In genomic region chr5:159209438-159210305, GRCh38 we compare ENCODE assay signal across 8 cellular contexts. TPM values are rescaled to one million over a fixed set of nuclear protein-coding genes. Genes with fewer than 3 reads are reported as not detected.
A peak's percentile ranks its signal among the peaks of the same experiment; 100 is the strongest.
DNase-seq lines count a peak whose midpoint lies in the region; ATAC-seq, FAIRE-seq and TF ChIP-seq lines count a peak whose summit lies in the region.

TSS of gene RNF145 (minus strand) at chr5:159209553. CDS start at chr5:159203617, 5,936 bp downstream.

- peak; percentile 71 for TF ChIP-seq POLR2A in endothelial cell of umbilical vein (IDR thresholded peaks at IDR 0.05; ENCODE audit: low read depth, low read length)

- H4K20me1 ChIP-seq in endothelial cell of umbilical vein (replicated peaks; ENCODE audit: control insufficient read depth, extremely low read depth, insufficient read depth, low read length), result peaks cover 3% of the 10 kb centered on the region

- no peaks in the 10 kb centered on the region for H3K27me3 ChIP-seq in endothelial cell of umbilical vein (ENCODE audit: control insufficient read depth in 2 of 2, insufficient read depth in 2 of 2, low read length in 2 of 2)
- H3K27me3 ChIP-seq in mononuclear cell (ENCODE audit: insufficient read depth, low read length), result no peaks in the 10 kb centered on the region

- H3K36me3 ChIP-seq in endothelial cell of umbilical vein (ENCODE audit: control insufficient read depth in 2 of 2, extremely low read depth in 1 of 2, insufficient read depth in 2 of 2, low read length in 2 of 2), result no peaks in the 10 kb centered on the region

- POLR2A ChIA-PET in endothelial cell of umbilical vein (lab: Charles Lee), result no interaction called here

- H3K4me2 ChIP-seq in endothelial cell of umbilical vein (ENCODE audit: insufficient read depth, low read length), result peak within 1 kb of the TSS; percentile 81

- ATAC-seq in GM19468 (IDR thresholded peaks at IDR 0.05; ENCODE audit: extremely low read depth, unreplicated experiment), result peak; percentile 75

- peak within 1 kb of the TSS; percentile 73 for H3K27ac ChIP-seq in endothelial cell of umbilical vein (ENCODE audit: insufficient read depth, low read depth, low read length)

- dilution Hi-C loops in endothelial cell of umbilical vein (cut with MboI; ENCODE audit: extremely low pct_ligation_motif_present, low sequenced_read_pairs), result no loop called here

- H3K9ac ChIP-seq in endothelial cell of umbilical vein (replicated peaks; ENCODE audit: extremely low read depth, insufficient read depth, low read length), result peak within 1 kb of the TSS; percentile 90

- intact Hi-C loops in endothelial cell of umbilical vein (cut with micrococcal nuclease), result loop anchor here (10.0 kb wide), 1 partner anchor 1185 kb away; no protein-coding TSS in a partner anchor

- no TSS peak for BruUV-seq in endothelial cell of umbilical vein (replicated peaks; lab: Mats Ljungman, UMichigan)

- peaks cover 43% of the 10 kb centered on the region for H3K79me2 ChIP-seq in endothelial cell of umbilical vein (ENCODE audit: control insufficient read depth, insufficient read depth, low read length)

- DNase-seq in COLO668 (lab: John Stamatoyannopoulos, UW; ENCODE audit: unreplicated experiment) (peak; percentile 85), HS-27A (ENCODE audit: low read depth) (peak; percentile 31), NOMO-1 treated with dmso at 0.1 percent for 144 hours (lab: John Stamatoyannopoulos, UW; ENCODE audit: unreplicated experiment) (peak; percentile 67), endothelial cell of umbilical vein (ENCODE audit: low read depth, low spot score) (peak; percentile 80)
- DNase-seq in activated CD8-positive, alpha-beta memory T cell treated with anti-CD3 and anti-CD28 coated beads, Interleukin-2, amount 50 U/mL, for 24 hours (ENCODE audit: extremely low read depth), result peak; percentile 79
- DNase-seq in stimulated activated CD8-positive, alpha-beta memory T cell treated with anti-CD3 and anti-CD28 coated beads, Interleukin-4, amount 100 ng/mL, for 1 hour (ENCODE audit: low read depth in 2 of 2, low spot score in 1 of 2), result peak; percentile 83 to 89

- CTCF ChIA-PET in endothelial cell of umbilical vein (lab: Charles Lee), result interaction anchor here (1.9 to 5.0 kb wide), 2 partner anchors 46 to 53 kb away, joined by 5 to 47 read pairs; no protein-coding TSS in a partner anchor

- H3K9me3 ChIP-seq in endothelial cell of umbilical vein (replicated peaks; ENCODE audit: control insufficient read depth, insufficient read depth, low read length), result no peaks in the 10 kb centered on the region
- H3K9me3 ChIP-seq in mononuclear cell (ENCODE audit: low read depth, low read length), result no peaks in the 10 kb centered on the region

- TF ChIP-seq CTCF in endothelial cell of umbilical vein (IDR thresholded peaks at IDR 0.05; ENCODE audit: extremely low read depth in 1 of 2, insufficient read depth in 1 of 2, low read depth in 1 of 2, low read length in 2 of 2), result no peak

- peak within 1 kb of the TSS; percentile 87 for H2AFZ ChIP-seq in endothelial cell of umbilical vein (ENCODE audit: low read depth, low read length)

- H3K4me3 ChIP-seq in endothelial cell of umbilical vein (replicated peaks in 1 of 3; ENCODE audit: insufficient read depth in 1 of 3, low read depth in 1 of 3, low read length in 3 of 3), result peak within 1 kb of the TSS; percentile 88 to 97 (median 95)
- H3K4me3 ChIP-seq in mononuclear cell (ENCODE audit: low read length), result peak within 1 kb of the TSS; percentile 82

- no peaks in the 10 kb centered on the region for H3K9me1 ChIP-seq in endothelial cell of umbilical vein (replicated peaks; ENCODE audit: control insufficient read depth, extremely low read depth, insufficient read depth, low read length)

- FAIRE-seq in endothelial cell of umbilical vein (lab: Jason Lieb, UNC), result peak; percentile 62

- H3K4me1 ChIP-seq in endothelial cell of umbilical vein (ENCODE audit: control insufficient read depth, extremely low read depth, insufficient read depth, low read length), result peaks cover 26% of the 10 kb centered on the region
- H3K4me1 ChIP-seq in mononuclear cell (ENCODE audit: insufficient read depth, low read length), result peaks cover 46% of the 10 kb centered on the region

TF ChIP-seq in endothelial cell of umbilical vein, 7 proteins besides CTCF, POLR2A, EP300 and RAD21:
- TF ChIP-seq POLR2AphosphoS5 (IDR thresholded peaks at IDR 0.05; ENCODE audit: insufficient read depth, low read depth, low read length), result peak; percentile 72
- peak; percentile 84 for TF ChIP-seq MAX (IDR thresholded peaks at IDR 0.05; ENCODE audit: insufficient read depth, insufficient read length)
- no peak for TF ChIP-seq JUN (IDR thresholded peaks at IDR 0.05; ENCODE audit: borderline replicate concordance, insufficient read depth, insufficient read length, low read depth)
- TF ChIP-seq MYC (IDR thresholded peaks at IDR 0.05; ENCODE audit: low read depth, low read length), result peak; percentile 14
- TF ChIP-seq GATA2 (IDR thresholded peaks at IDR 0.05; ENCODE audit: insufficient read depth, insufficient read length, low read depth, low read length), result no peak
- no peak for TF ChIP-seq FOS (IDR thresholded peaks at IDR 0.05; ENCODE audit: borderline replicate concordance, insufficient read depth, low read length)
- TF ChIP-seq EZH2 (IDR thresholded peaks at IDR 0.05; ENCODE audit: borderline replicate concordance, low read depth, low read length, severe bottlenecking), result no peak

RNA-seq across cellular contexts. Expression of gene RNF145, which starts in this region (rescaled TPM):
- total RNA-seq in endothelial cell of umbilical vein (59.7 and 62.3 TPM in 2 replicates), mononuclear cell (26.4 TPM)
- polyA plus RNA-seq in endothelial cell of umbilical vein, result 33.6 and 39.4 TPM in 2 replicates
- polyA plus RNA-seq in endothelial cell of umbilical vein (2011; cell fraction: cytosol; rRNA removed), result 35.0 and 41.6 TPM in 2 replicates
- polyA plus RNA-seq in endothelial cell of umbilical vein (2011; cell fraction: nucleus; rRNA removed), result 47.0 and 50.4 TPM in 2 replicates
- 29.8 and 39.8 TPM in 2 replicates for polyA plus RNA-seq in endothelial cell of umbilical vein (2012)
- polyA minus RNA-seq in endothelial cell of umbilical vein, result 73.4 and 80.2 TPM in 2 replicates
- polyA minus RNA-seq in endothelial cell of umbilical vein (2011; cell fraction: cytosol; rRNA and poly(A)+ RNA removed), result 20.3 TPM
- 30.4 and 44.2 TPM in 2 replicates for polyA minus RNA-seq in endothelial cell of umbilical vein (2011; cell fraction: nucleus; rRNA and poly(A)+ RNA removed)

Comparison
In these comparisons a context has a peak if more than half of its experiments do, and no peak if none do; other contexts are left out.
1. Peak in every context shown above with its lines: DNase-seq, ATAC-seq, H3K4me3 ChIP-seq and H3K27ac ChIP-seq.
2. DNase-seq: peak in every context shown above with its lines; median percentile 86 in stimulated activated CD8-positive, alpha-beta memory T cell treated with anti-CD3 and anti-CD28 coated beads, Interleukin-4, amount 100 ng/mL, for 1 hour; 85 in COLO668; 80 in endothelial cell of umbilical vein; 79 in activated CD8-positive, alpha-beta memory T cell treated with anti-CD3 and anti-CD28 coated beads, Interleukin-2, amount 50 U/mL, for 24 hours; 67 in NOMO-1 treated with dmso at 0.1 percent for 144 hours; 31 in HS-27A.